ENCODE assay signal across 9 cellular contexts in the genomic region with DNA sequence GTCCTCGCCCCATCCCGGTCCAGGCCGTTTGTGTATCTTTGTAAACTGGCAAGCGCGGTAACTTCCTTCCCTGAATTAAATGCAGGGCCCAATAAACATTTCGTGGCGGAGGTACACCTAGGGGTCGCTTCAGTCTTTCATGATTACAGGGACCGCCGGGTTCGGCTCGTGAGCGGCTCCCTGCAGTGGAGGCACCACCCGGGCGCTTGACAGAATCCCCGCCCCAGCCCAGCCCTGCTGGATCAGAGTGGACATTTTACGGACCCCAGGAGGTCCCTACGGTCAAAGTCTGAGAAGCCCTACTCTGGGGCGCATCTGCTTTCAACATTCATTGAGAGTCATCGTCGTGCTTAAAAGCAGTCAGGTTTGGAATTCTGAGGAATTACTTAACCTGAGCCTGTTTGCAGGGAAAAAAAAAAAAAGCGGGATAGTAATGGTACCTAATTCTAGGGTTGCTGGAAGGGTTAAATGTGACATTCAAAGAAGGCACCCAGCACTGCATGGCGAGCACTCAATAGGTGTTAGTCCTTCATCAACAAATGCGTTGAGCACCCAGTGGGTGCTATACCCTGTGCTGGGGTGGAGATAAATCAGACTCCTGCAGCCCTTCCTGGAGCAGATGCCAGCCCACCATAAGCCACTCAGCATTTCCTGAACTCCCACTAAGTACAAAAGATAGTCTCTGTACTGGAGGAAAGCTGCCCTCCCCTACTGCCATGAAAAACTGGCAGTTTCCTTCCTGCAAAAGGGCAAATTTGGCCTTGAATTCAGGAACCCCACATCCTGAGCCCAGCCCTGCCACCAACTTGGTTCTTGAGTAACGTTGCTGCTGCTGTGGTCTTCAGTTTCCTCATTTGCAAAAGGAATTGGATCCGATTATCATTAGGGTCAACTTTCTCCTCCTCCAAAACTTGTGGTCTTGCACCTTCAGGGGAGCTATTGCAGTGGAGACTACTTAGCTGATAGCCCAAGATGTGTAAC. TPM values are rescaled to one million over a fixed set of nuclear protein-coding genes. Genes with fewer than 3 reads are reported as not detected.
A peak's percentile ranks its signal among the peaks of the same experiment; 100 is the strongest.
DNase-seq lines count a peak whose midpoint lies in the region; ATAC-seq and TF ChIP-seq lines count a peak whose summit lies in the region.
"Had no signal": no experiment of that assay in that cellular context is flagged by ENCODE, and none has a peak within 500 bp of the region (broad histone marks: within the 10 kb centered on the region; RNA-seq: fewer than 3 reads in every experiment).

No MANE protein-coding gene starts in this region.

- peaks cover 0 to 7% of the 10 kb centered on the region in 2 donors for H3K4me1 Mint-ChIP-seq in effector memory CD8-positive, alpha-beta T cell (ENCODE audit: low read depth in 2 of 2)
- peaks cover 0 to 15% (median 9%) of the 10 kb centered on the region in 7 donors for H3K4me1 Mint-ChIP-seq in naive thymus-derived CD4-positive, alpha-beta T cell

- H3K27me3 ChIP-seq in naive thymus-derived CD4-positive, alpha-beta T cell (ENCODE audit: control insufficient read depth in 2 of 2, insufficient read depth in 2 of 2, low read length in 2 of 2), result no peaks in the 10 kb centered on the region

- H3K27me3 Mint-ChIP-seq in effector memory CD8-positive, alpha-beta T cell, result peaks cover 40 to 44% of the 10 kb centered on the region in 2 donors
- peaks cover 16 to 45% (median 27%) of the 10 kb centered on the region in 5 donors for H3K27me3 Mint-ChIP-seq in naive thymus-derived CD4-positive, alpha-beta T cell

- intact Hi-C loops in naive thymus-derived CD4-positive, alpha-beta T cell (cut with micrococcal nuclease), result loop anchor here in 1 of 2 donors (1.0 to 5.0 kb wide), 2 partner anchors 53 to 67 kb away; partner anchors contain the start of gene MPP3

- H3K9me3 ChIP-seq in naive thymus-derived CD4-positive, alpha-beta T cell (ENCODE audit: control insufficient read depth in 2 of 3, low read length in 3 of 3), result no peaks in the 10 kb centered on the region

- H3K9me3 Mint-ChIP-seq in effector memory CD8-positive, alpha-beta T cell, result no peaks in the 10 kb centered on the region
- no peaks in the 10 kb centered on the region for H3K9me3 Mint-ChIP-seq in naive thymus-derived CD4-positive, alpha-beta T cell

- no peak overlapping the region for H3K27ac Mint-ChIP-seq in effector memory CD8-positive, alpha-beta T cell
- H3K27ac Mint-ChIP-seq in naive thymus-derived CD4-positive, alpha-beta T cell, result peak overlapping the region in 5 of 9 donors; percentile 26 to 83 (median 56)

- H3K36me3 ChIP-seq in naive thymus-derived CD4-positive, alpha-beta T cell (ENCODE audit: control insufficient read depth in 2 of 3, insufficient read depth in 3 of 3, low read length in 3 of 3), result peaks cover 0 to 12% (median 0%) of the 10 kb centered on the region in 3 experiments

- H3K4me3 Mint-ChIP-seq in effector memory CD8-positive, alpha-beta T cell, result peak overlapping the region; percentile 79 to 82
- H3K4me3 Mint-ChIP-seq in naive thymus-derived CD4-positive, alpha-beta T cell, result peak overlapping the region; percentile 64 to 87 (median 82)

- TF ChIP-seq CTCF in GM10266 (IDR thresholded peaks at IDR 0.05; ENCODE audit: control insufficient read depth, insufficient read depth, low read depth, missing control alignments), result no peak

- peak overlapping the region; percentile 74 for H3K4me3 ChIP-seq in naive thymus-derived CD4-positive, alpha-beta T cell (ENCODE audit: low read length)

- DNase-seq in COLO668 (lab: John Stamatoyannopoulos, UW; ENCODE audit: unreplicated experiment) (peak; percentile 30), SIG-M5 treated with dmso at 0.1 percent for 504 hours (lab: John Stamatoyannopoulos, UW; ENCODE audit: unreplicated experiment) (peak; percentile 81), dedifferentiated amniotic fluid mesenchymal stem cell (ENCODE audit: extremely low spot score) (no peak), GM10266 (ENCODE audit: extremely low spot score) (no peak), RKO (ENCODE audit: low spot score) (no peak)
- DNase-seq in effector memory CD8-positive, alpha-beta T cell, result peak in 1 of 3 experiments; percentile 17
- peak in 1 of 9 donors; percentile 10 for DNase-seq in naive thymus-derived CD4-positive, alpha-beta T cell

- H3K27ac ChIP-seq in naive thymus-derived CD4-positive, alpha-beta T cell (ENCODE audit: low read depth, low read length), result peak overlapping the region; percentile 60

- CTCF ChIA-PET in naive thymus-derived CD4-positive, alpha-beta T cell (lab: Charles Lee), result interaction anchor here (0.5 to 1.3 kb wide), 2 partner anchors 12 to 93 kb away, joined by 3 to 4 read pairs; no protein-coding TSS in a partner anchor

- POLR2A ChIA-PET in naive thymus-derived CD4-positive, alpha-beta T cell (lab: Charles Lee), result interaction anchor here (1.0 kb wide), 1 partner anchor 781 kb away, joined by 3 read pairs; the partner anchor contains the start of gene RPL27

- peak; percentile 10 for ATAC-seq in HG02759 (IDR thresholded peaks at IDR 0.05; ENCODE audit: unreplicated experiment)
- ATAC-seq in effector memory CD8-positive, alpha-beta T cell (replicated peaks), result peak; percentile 46
- ATAC-seq in naive thymus-derived CD4-positive, alpha-beta T cell, result peak; percentile 28

- H3K36me3 Mint-ChIP-seq in effector memory CD8-positive, alpha-beta T cell (ENCODE audit: insufficient read depth), result no peaks in the 10 kb centered on the region
- peaks cover 0 to 4% (median 0%) of the 10 kb centered on the region in 5 donors for H3K36me3 Mint-ChIP-seq in naive thymus-derived CD4-positive, alpha-beta T cell

- H3K4me1 ChIP-seq in naive thymus-derived CD4-positive, alpha-beta T cell (ENCODE audit: control insufficient read depth in 2 of 2, insufficient read depth in 2 of 2, low read length in 2 of 2), result peaks cover 7% of the 10 kb centered on the region in 2 donors

RNA-seq across cellular contexts. Expression of gene DUSP3, which starts 0.7 kb away (rescaled TPM):
- 10 to 100 TPM in 3 of 5 experiments, 1 to 10 TPM in 2; 8.5 to 31.0 (median 11.0) TPM for total RNA-seq in naive thymus-derived CD4-positive, alpha-beta T cell
- polyA plus RNA-seq in naive thymus-derived CD4-positive, alpha-beta T cell, result 1 to 10 TPM; 5.4 to 6.1 TPM

RNA-seq across cellular contexts. Expression of gene CFAP97D1, which starts 0.8 kb away (rescaled TPM):
- not detected for total RNA-seq in naive thymus-derived CD4-positive, alpha-beta T cell
- not detected for polyA plus RNA-seq in naive thymus-derived CD4-positive, alpha-beta T cell
- total RNA-seq: M059J had no signal

RNA-seq across cellular contexts. Expression of gene SOST, which starts 20.8 kb away (rescaled TPM):
- total RNA-seq in naive thymus-derived CD4-positive, alpha-beta T cell, result not detected
- polyA plus RNA-seq in naive thymus-derived CD4-positive, alpha-beta T cell, result not detected
- total RNA-seq: M059J had no signal

RNA-seq across cellular contexts. Expression of gene MPP3, which starts 53.5 kb away (rescaled TPM):
- total RNA-seq in naive thymus-derived CD4-positive, alpha-beta T cell, result 1 to 10 TPM in 1 of 5 experiments, under 1 TPM in 1, not detected in 3; 0.32 to 1.4 TPM
- polyA plus RNA-seq in naive thymus-derived CD4-positive, alpha-beta T cell, result not detected

Comparison
In these comparisons a context has a peak if more than half of its experiments do, and no peak if none do; other contexts are left out.
1. DNase-seq: peak in COLO668 (single experiment) and SIG-M5 treated with dmso at 0.1 percent for 504 hours (single experiment); none in dedifferentiated amniotic fluid mesenchymal stem cell (single experiment), GM10266 (single experiment) and RKO (single experiment).
2. H3K27ac Mint-ChIP-seq: peak in naive thymus-derived CD4-positive, alpha-beta T cell (5 of 9); none in effector memory CD8-positive, alpha-beta T cell (0 of 2).
3. Peak in every context shown above with its lines, with median percentiles within 50 percentile points of each other: ATAC-seq.